In genomic region chr3:134483195-134483890, GRCh38 we compare ENCODE assay signal across 8 cellular contexts. TPM values are rescaled to one million over a fixed set of nuclear protein-coding genes. Genes with fewer than 3 reads are reported as not detected.
A peak's percentile ranks its signal among the peaks of the same experiment; 100 is the strongest.
DNase-seq lines count a peak whose midpoint lies in the region; ATAC-seq, FAIRE-seq and TF ChIP-seq lines count a peak whose summit lies in the region.

No MANE protein-coding gene starts in this region.

- POLR2A ChIA-PET in CD4-positive, alpha-beta T cell (lab: Charles Lee): interaction anchor here (0.7 to 1.3 kb wide), 2 partner anchors 234 to 910 kb away, joined by 3 read pairs; no protein-coding TSS in a partner anchor

- no peak for DNase-seq in CD4-positive, alpha-beta T cell
- DNase-seq in M059J (ENCODE audit: low read depth): peak; percentile 98
- peak; percentile 94 for DNase-seq in bronchial epithelial cell (ENCODE audit: low read depth)
- no peak for DNase-seq in DMS79 treated with DMSO at 0.1 percent for 48 hours (lab: John Stamatoyannopoulos, UW)
- DNase-seq in left lung: no peak
- no peak for DNase-seq in pons (ENCODE audit: low spot score)

- no peak for ATAC-seq in CD4-positive, alpha-beta T cell (ENCODE audit: poor library complexity)
- ATAC-seq in HG03378 (IDR thresholded peaks at IDR 0.05; ENCODE audit: unreplicated experiment) (no peak), left lung (no peak)

- H3K27me3 Mint-ChIP-seq in CD4-positive, alpha-beta T cell: no peaks in the 10 kb centered on the region
- no peaks in the 10 kb centered on the region for H3K27me3 Mint-ChIP-seq in nephron (ENCODE audit: low read depth)

- no peak for FAIRE-seq in bronchial epithelial cell (lab: Jason Lieb, UNC)

- H3K36me3 Mint-ChIP-seq in CD4-positive, alpha-beta T cell (ENCODE audit: low read depth): peaks cover 71% of the 10 kb centered on the region
- peaks cover 38% of the 10 kb centered on the region for H3K36me3 Mint-ChIP-seq in nephron (ENCODE audit: low read depth)

- peak overlapping the region; percentile 74 for H3K27ac Mint-ChIP-seq in CD4-positive, alpha-beta T cell
- H3K27ac Mint-ChIP-seq in nephron: peak overlapping the region; percentile 21 to 99 (median 51)

- no peaks in the 10 kb centered on the region for H3K27me3 ChIP-seq in CD4-positive, alpha-beta T cell (ENCODE audit: control insufficient read depth, insufficient read depth, low read length)
- H3K27me3 ChIP-seq in bronchial epithelial cell (ENCODE audit: control insufficient read depth, insufficient read depth, low read length): no peaks in the 10 kb centered on the region
- no peaks in the 10 kb centered on the region for H3K27me3 ChIP-seq in left lung

- no peak for TF ChIP-seq CTCF in CD4-positive, alpha-beta T cell (IDR thresholded peaks at IDR 0.05)
- TF ChIP-seq CTCF in bronchial epithelial cell (IDR thresholded peaks at IDR 0.05; ENCODE audit: insufficient read depth, low read length, severe bottlenecking): no peak
- TF ChIP-seq CTCF in nephron (IDR thresholded peaks at IDR 0.05; ENCODE audit: unreplicated experiment in 3 of 3): no peak
- TF ChIP-seq CTCF in left lung (IDR thresholded peaks at IDR 0.05): no peak

- intact Hi-C loops in CD4-positive, alpha-beta T cell (cut with DNase I, micrococcal nuclease): loop anchor here in 1 of 2 experiments (5.0 kb wide), 1 partner anchor 681 kb away; no protein-coding TSS in a partner anchor
- intact Hi-C loops in left lung (cut with DNase I): loop anchor here in 1 of 2 donors (5.0 kb wide), 1 partner anchor 271 kb away; no protein-coding TSS in a partner anchor

- peaks cover 59% of the 10 kb centered on the region for H3K4me1 Mint-ChIP-seq in CD4-positive, alpha-beta T cell (ENCODE audit: low read depth)
- H3K4me1 Mint-ChIP-seq in nephron: peaks cover 37% of the 10 kb centered on the region

- no peak overlapping the region for H3K27ac ChIP-seq in CD4-positive, alpha-beta T cell (ENCODE audit: low read depth, low read length)
- peak overlapping the region in 1 of 2 donors; percentile 78 for H3K27ac ChIP-seq in left lung

- H3K36me3 ChIP-seq in bronchial epithelial cell (ENCODE audit: control insufficient read depth, insufficient read depth, low read length) (peaks cover 15% of the 10 kb centered on the region), left lung (peaks cover 0 to 41% of the 10 kb centered on the region in 2 donors)

- H3K4me3 ChIP-seq in bronchial epithelial cell (ENCODE audit: low read depth, low read length) (no peak overlapping the region), left lung (no peak overlapping the region)

- H3K9me3 Mint-ChIP-seq in CD4-positive, alpha-beta T cell: no peaks in the 10 kb centered on the region
- no peaks in the 10 kb centered on the region for H3K9me3 Mint-ChIP-seq in nephron

- peak overlapping the region; percentile 64 for H3K4me3 Mint-ChIP-seq in CD4-positive, alpha-beta T cell
- peak overlapping the region; percentile 96 to 99 (median 99) for H3K4me3 Mint-ChIP-seq in nephron

- H3K4me1 ChIP-seq in left lung: peaks cover 19 to 52% of the 10 kb centered on the region in 2 donors

- no peaks in the 10 kb centered on the region for H3K9me3 ChIP-seq in CD4-positive, alpha-beta T cell (ENCODE audit: control insufficient read depth, low read length)
- H3K9me3 ChIP-seq in left lung: no peaks in the 10 kb centered on the region

- CTCF ChIA-PET in CD4-positive, alpha-beta T cell (lab: Charles Lee): interaction anchor here (0.6 to 2.9 kb wide), 3 partner anchors 10 to 271 kb away, joined by 3 to 11 read pairs (median 5); no protein-coding TSS in a partner anchor

RNA-seq across cellular contexts. Expression of gene ANAPC13, which starts 2.4 kb away (rescaled TPM):
- 10 to 100 TPM; 12.9 to 16.8 TPM for total RNA-seq in CD4-positive, alpha-beta T cell
- 208 and 216 TPM in 2 replicates for total RNA-seq in M059J (2014; rRNA removed; shearing (Covaris generic))
- total RNA-seq in bronchial epithelial cell: 45.3 and 66.4 TPM in 2 replicates
- total RNA-seq in left lung: 10 to 100 TPM; 63.5 to 67.9 TPM

RNA-seq across cellular contexts. Expression of gene CEP63, which starts 2.5 kb away (rescaled TPM):
- total RNA-seq in CD4-positive, alpha-beta T cell: 10 to 100 TPM; 13.2 to 15.1 TPM
- 20.7 and 26.3 TPM in 2 replicates for total RNA-seq in M059J (2014; rRNA removed; shearing (Covaris generic))
- 10.3 and 22.4 TPM in 2 replicates for total RNA-seq in bronchial epithelial cell
- total RNA-seq in left lung: 10 to 100 TPM; 16.1 to 25.6 TPM

Comparison
In these comparisons a context has a peak if more than half of its experiments do, and no peak if none do; other contexts are left out.
1. DNase-seq: peak in M059J (single experiment) and bronchial epithelial cell (single experiment); none in CD4-positive, alpha-beta T cell (0 of 10), DMS79 treated with DMSO at 0.1 percent for 48 hours (single experiment), left lung (0 of 2) and pons (single experiment).